In the genomic region with DNA sequence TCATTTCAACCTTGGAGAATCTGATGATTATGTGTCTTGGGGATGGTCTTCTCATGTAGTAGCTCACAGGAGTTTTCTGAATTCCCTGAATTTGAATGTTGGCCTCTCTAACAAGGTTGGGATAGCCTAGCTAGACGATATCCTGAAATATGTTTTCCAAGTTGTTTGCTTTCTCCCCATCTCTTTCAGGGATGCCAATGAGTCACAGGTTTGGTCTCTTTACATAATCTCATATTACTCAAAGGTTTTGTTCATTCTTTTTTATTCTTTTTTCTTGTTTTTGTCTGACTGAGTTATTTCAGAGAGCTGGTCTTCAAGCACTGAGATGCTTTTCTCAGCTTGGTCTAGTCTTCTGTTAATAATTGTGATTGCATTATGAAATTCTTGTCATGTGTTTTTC, we compare ENCODE assay signal across 11 cellular contexts. TPM values are rescaled to one million over a fixed set of nuclear protein-coding genes. Genes with fewer than 3 reads are reported as not detected.
"Had no signal": no experiment of that assay in that cellular context is flagged by ENCODE, and none has a peak within 500 bp of the region (broad histone marks: within the 10 kb centered on the region; RNA-seq: fewer than 3 reads in every experiment).

No MANE protein-coding gene starts in this region.

- FAIRE-seq: HepG2 had no signal

- H3K4me1 Mint-ChIP-seq: IgD-negative memory B cell had no signal

- H3K4me3 ChIP-seq: GM23248, HAP-1 had no signal

- H3K9me3 Mint-ChIP-seq: HFFc6 had no signal

- DNase-seq: GM23248, GOT3, H7, HFFc6, KBM-7 had no signal

- ATAC-seq: HCT116, HepG2 had no signal

- H3K4me3 Mint-ChIP-seq: HFFc6, IgD-negative memory B cell had no signal

- H3K27ac Mint-ChIP-seq: HFFc6, IgD-negative memory B cell had no signal

- H3K36me3 ChIP-seq: HAP-1 had no signal

RNA-seq across cellular contexts. Expression of a gene that starts 42.7 kb away (rescaled TPM):
- total RNA-seq: GM23248, H4, HepG2, HFFc6, HT1080 had no signal
- polyA plus RNA-seq: GM23248, IgD-negative memory B cell had no signal
